Comparison of ENCODE assay signal across 8 cellular contexts in genomic region chr3:43995078-43995928, GRCh38.
DNase-seq lines count a peak whose midpoint lies in the region; ATAC-seq and TF ChIP-seq lines count a peak whose summit lies in the region.

No MANE protein-coding gene starts in this region.

- H3K9me3 Mint-ChIP-seq in activated naive CD8-positive, alpha-beta T cell treated with anti-CD3 and anti-CD28 coated beads, Interleukin-2, amount 50 U/mL, for 24 hours: peaks cover 22% of the 10 kb centered on the region

- intact Hi-C loops in heart left ventricle (cut with DNase I): no loop called here
- intact Hi-C loops in Right ventricle myocardium inferior (cut with DNase I): no loop called here

- no peak for TF ChIP-seq EP300 in upper lobe of left lung (IDR thresholded peaks at IDR 0.05)

- peak overlapping the region in 11 of 12 donors; percentile 3 to 42 (median 24) for H3K4me3 ChIP-seq in heart left ventricle
- H3K4me3 ChIP-seq in upper lobe of left lung: peak overlapping the region in 3 of 4 donors; percentile 12 to 58 (median 56)

- no peak overlapping the region for H3K27ac Mint-ChIP-seq in activated naive CD8-positive, alpha-beta T cell treated with anti-CD3 and anti-CD28 coated beads, Interleukin-2, amount 50 U/mL, for 24 hours

- H3K27me3 Mint-ChIP-seq in activated naive CD8-positive, alpha-beta T cell treated with anti-CD3 and anti-CD28 coated beads, Interleukin-2, amount 50 U/mL, for 24 hours: peaks cover 83% of the 10 kb centered on the region

- WGBS in heart left ventricle, 4 donors: 0 to 2% (median 2%) methylated on average over 42 to 90 of the region's 90 CpGs
- 1 to 2% methylated on average over 23 to 80 of the region's 90 CpGs for WGBS in upper lobe of left lung, 2 donors

- TF ChIP-seq CTCF in heart left ventricle (IDR thresholded peaks at IDR 0.05) (no peak), upper lobe of left lung (IDR thresholded peaks at IDR 0.05) (no peak)

- ATAC-seq in heart left ventricle (peak in 3 of 4 donors; percentile 28 to 41 (median 34)), Right ventricle myocardium inferior (no peak), upper lobe of left lung (ENCODE audit: low FRiP score in 2 of 2) (peak in 1 of 2 donors; percentile 32), GM21381 (IDR thresholded peaks at IDR 0.05; ENCODE audit: unreplicated experiment) (no peak), HG03097 (IDR thresholded peaks at IDR 0.05; ENCODE audit: low FRiP score, unreplicated experiment) (no peak)
- peak; percentile 31 for ATAC-seq in activated naive CD8-positive, alpha-beta T cell treated with anti-CD3 and anti-CD28 coated beads, Interleukin-2, amount 50 U/mL, for 24 hours

- no peaks in the 10 kb centered on the region for H3K36me3 Mint-ChIP-seq in activated naive CD8-positive, alpha-beta T cell treated with anti-CD3 and anti-CD28 coated beads, Interleukin-2, amount 50 U/mL, for 24 hours (ENCODE audit: low read depth)

- no peaks in the 10 kb centered on the region for H3K36me3 ChIP-seq in heart left ventricle
- no peaks in the 10 kb centered on the region for H3K36me3 ChIP-seq in upper lobe of left lung

- no peak for DNase-seq in heart left ventricle
- DNase-seq in Right ventricle myocardium inferior (ENCODE audit: missing footprints): no peak
- DNase-seq in NCI-H2029 (lab: John Stamatoyannopoulos, UW): peak; percentile 50
- DNase-seq in activated naive CD8-positive, alpha-beta T cell treated with anti-CD3 and anti-CD28 coated beads, Interleukin-2, amount 50 U/mL, for 24 hours: peak; percentile 26
- peak; percentile 44 for DNase-seq in kidney glomerular epithelial cell (lab: John Stamatoyannopoulos, UW)
- DNase-seq in upper lobe of left lung: peak in 1 of 2 donors; percentile 86

- peaks cover 0 to 52% (median 37%) of the 10 kb centered on the region in 12 donors for H3K4me1 ChIP-seq in heart left ventricle
- peaks cover 51 to 55% (median 54%) of the 10 kb centered on the region in 4 donors for H3K4me1 ChIP-seq in upper lobe of left lung

- H3K27ac ChIP-seq in heart left ventricle (no peak overlapping the region), upper lobe of left lung (no peak overlapping the region)

- peak overlapping the region; percentile 72 for H3K4me3 Mint-ChIP-seq in activated naive CD8-positive, alpha-beta T cell treated with anti-CD3 and anti-CD28 coated beads, Interleukin-2, amount 50 U/mL, for 24 hours

- H3K27me3 ChIP-seq in heart left ventricle: peaks cover 54 to 100% (median 76%) of the 10 kb centered on the region in 9 donors
- H3K27me3 ChIP-seq in upper lobe of left lung: peaks cover 1 to 58% (median 38%) of the 10 kb centered on the region in 4 donors

- no peak for TF ChIP-seq POLR2A in heart left ventricle (IDR thresholded peaks at IDR 0.05)
- no peak for TF ChIP-seq POLR2A in upper lobe of left lung (IDR thresholded peaks at IDR 0.05)

- peaks cover 40% of the 10 kb centered on the region for H3K4me1 Mint-ChIP-seq in activated naive CD8-positive, alpha-beta T cell treated with anti-CD3 and anti-CD28 coated beads, Interleukin-2, amount 50 U/mL, for 24 hours

- peaks cover 0 to 22% (median 0%) of the 10 kb centered on the region in 12 donors for H3K9me3 ChIP-seq in heart left ventricle
- peaks cover 0 to 6% (median 2%) of the 10 kb centered on the region in 4 donors for H3K9me3 ChIP-seq in upper lobe of left lung

Comparison
In these comparisons a context has a peak if more than half of its experiments do, and no peak if none do; other contexts are left out.
1. ATAC-seq: peak in heart left ventricle (3 of 4) and activated naive CD8-positive, alpha-beta T cell treated with anti-CD3 and anti-CD28 coated beads, Interleukin-2, amount 50 U/mL, for 24 hours (single experiment); none in Right ventricle myocardium inferior (single experiment), GM21381 (single experiment) and HG03097 (single experiment).
2. DNase-seq: peak in NCI-H2029 (single experiment), activated naive CD8-positive, alpha-beta T cell treated with anti-CD3 and anti-CD28 coated beads, Interleukin-2, amount 50 U/mL, for 24 hours (single experiment) and kidney glomerular epithelial cell (single experiment); none in heart left ventricle (0 of 5) and Right ventricle myocardium inferior (single experiment).